8 cellular contexts compared by ENCODE assay signal in genomic region chr1:23191199-23191598, GRCh38. TPM values are rescaled to one million over a fixed set of nuclear protein-coding genes. Genes with fewer than 3 reads are reported as not detected.
"Had no signal": no experiment of that assay in that cellular context is flagged by ENCODE, and none has a peak within 500 bp of the region (broad histone marks: within the 10 kb centered on the region; RNA-seq: fewer than 3 reads in every experiment).

No MANE protein-coding gene starts in this region.

- H3K9ac ChIP-seq: KMS-11 had no signal

- H3K4me2 ChIP-seq: KMS-11 had no signal

- ATAC-seq: HepG2 had no signal

- FAIRE-seq: HepG2, HTR-8/SVneo had no signal

- H3K9me3 Mint-ChIP-seq: IgD-negative memory B cell had no signal

- H3K27ac ChIP-seq: HL-60, KMS-11 had no signal

- H3K4me3 Mint-ChIP-seq: IgD-negative memory B cell had no signal

- DNase-seq: IMR-90, KBM-7, KG1 had no signal

RNA-seq across cellular contexts. Expression of gene HTR1D, which starts 26.1 kb away (rescaled TPM):
- polyA plus RNA-seq: IgD-negative memory B cell had no signal
